Comparison of ENCODE assay signal across 1 cellular context in genomic region chr17:31494259-31495048, GRCh38.
A peak's percentile ranks its signal among the peaks of the same experiment; 100 is the strongest.
TF ChIP-seq lines count a peak whose summit lies in the region.

No MANE protein-coding gene starts in this region.

TF ChIP-seq in GM12878, 131 proteins besides CTCF, POLR2A, EP300 and RAD21 (continued from another document):
- TF ChIP-seq MEF2A (IDR thresholded peaks at IDR 0.05; ENCODE audit: insufficient read depth, low read depth, low read length) (no peak), REST (IDR thresholded peaks at IDR 0.05; ENCODE audit: low read depth, low read length) (no peak), PKNOX1 (IDR thresholded peaks at IDR 0.05) (no peak), ZNF687 (IDR thresholded peaks at IDR 0.05) (peak; percentile 89), CBFB (IDR thresholded peaks at IDR 0.05; ENCODE audit: low read depth) (no peak), ZNF274 (IDR thresholded peaks at IDR 0.05; ENCODE audit: insufficient read depth, insufficient read length) (no peak), RELB (IDR thresholded peaks at IDR 0.05; ENCODE audit: low read depth) (peak; percentile 19; the same call in 1 of the 2 replicates), BACH1 (IDR thresholded peaks at IDR 0.05; ENCODE audit: borderline replicate concordance) (no peak), JUNB (IDR thresholded peaks at IDR 0.05) (peak; percentile 48; the same call in 1 of the 2 replicates), MEF2B (IDR thresholded peaks at IDR 0.05; ENCODE audit: partially characterized antibody, poor library complexity, severe bottlenecking) (peak; percentile 48), SKIL (IDR thresholded peaks at IDR 0.05; ENCODE audit: low read depth, poor library complexity, severe bottlenecking) (peak; percentile 55), NKRF (conservative IDR thresholded peaks at IDR 0.05) (no peak), HDGF (IDR thresholded peaks at IDR 0.05) (no peak), ATF2 (IDR thresholded peaks at IDR 0.05; ENCODE audit: low read length) (peak; percentile 55; the same call in 1 of the 2 replicates), ZBTB4 (CRISPR knock-in tag; IDR thresholded peaks at IDR 0.05) (no peak), ZNF622 (IDR thresholded peaks at IDR 0.05) (no peak), ETV6 (conservative IDR thresholded peaks at IDR 0.05 in 1 of 2, IDR thresholded peaks at IDR 0.05 in 1 of 2; ENCODE audit: borderline replicate concordance in 1 of 2, low read depth in 1 of 2) (peak in 1 of 2 experiments; percentile 78; a peak in 2 of 4 replicates), FOXK2 (IDR thresholded peaks at IDR 0.05) (no peak), SMC3 (IDR thresholded peaks at IDR 0.05; ENCODE audit: borderline replicate concordance, low read length) (no peak), CEBPB (IDR thresholded peaks at IDR 0.05; ENCODE audit: borderline replicate concordance in 1 of 2, low read depth in 2 of 2, low read length in 2 of 2) (no peak), CEBPZ (IDR thresholded peaks at IDR 0.05; ENCODE audit: low read depth, low read length) (no peak), WRNIP1 (IDR thresholded peaks at IDR 0.05; ENCODE audit: borderline replicate concordance, low read depth, low read length) (no peak), MTA2 (IDR thresholded peaks at IDR 0.05; ENCODE audit: low read depth) (peak; percentile 55), MYC (IDR thresholded peaks at IDR 0.05; ENCODE audit: insufficient read depth, insufficient read length, insufficient replicate concordance, low read length, severe bottlenecking) (no peak)
TF ChIP-seq in GM12878: peak in this region for 30.
